In genomic region chr2:219160186-219161017, GRCh38 we compare ENCODE assay signal across 1 cellular context.
TF ChIP-seq lines count a peak whose summit lies in the region.

Gene NHEJ1 (minus strand): TSS chr2:219160815. CDS start chr2:219158362, 2,453 bp downstream.

TF ChIP-seq in HEK293, 187 proteins besides CTCF, POLR2A, EP300 and RAD21 (continued from another document and continues in another):
- TF ChIP-seq PRDM10 (tag by site-specific recombination; IDR thresholded peaks at IDR 0.05) (peak; percentile 86), SP3 (tag by site-specific recombination; IDR thresholded peaks at IDR 0.05) (peak; percentile 88), ZNF501 (tag by site-specific recombination; IDR thresholded peaks at IDR 0.05) (peak; percentile 65; the same call in 1 of the 2 replicates), KLF16 (tag by site-specific recombination; IDR thresholded peaks at IDR 0.05) (peak; percentile 65), ZFP37 (tag by site-specific recombination; IDR thresholded peaks at IDR 0.05) (peak; percentile 72; the same call in 1 of the 2 replicates), ZBTB8A (tag by site-specific recombination; IDR thresholded peaks at IDR 0.05) (peak; percentile 74), ZNF148 (tag by site-specific recombination; IDR thresholded peaks at IDR 0.05; ENCODE audit: borderline replicate concordance) (no peak), ZNF664 (tag by site-specific recombination; IDR thresholded peaks at IDR 0.05) (no peak), ZNF76 (tag by site-specific recombination; IDR thresholded peaks at IDR 0.05; ENCODE audit: borderline replicate concordance, low read depth) (peak; percentile 71; the same call in 1 of the 2 replicates), ZFP41 (tag by site-specific recombination; IDR thresholded peaks at IDR 0.05; ENCODE audit: borderline replicate concordance) (no peak), ZNF157 (tag by site-specific recombination; IDR thresholded peaks at IDR 0.05) (no peak), ZFP69B (tag by site-specific recombination; IDR thresholded peaks at IDR 0.05) (peak; percentile 96), ZFHX2 (tag by site-specific recombination; conservative IDR thresholded peaks at IDR 0.05) (peak; percentile 65), ZNF621 (tag by site-specific recombination; IDR thresholded peaks at IDR 0.05) (no peak), ZBTB26 (tag by site-specific recombination; optimal IDR thresholded peaks at IDR 0.05) (peak; percentile 83), ZEB2 (tag by site-specific recombination; IDR thresholded peaks at IDR 0.05) (0 out of 2 replicates have a peak, but pooled peaks have one; percentile 38), ZNF146 (tag by site-specific recombination; IDR thresholded peaks at IDR 0.05) (no peak), ZNF629 (tag by site-specific recombination; IDR thresholded peaks at IDR 0.05) (0 out of 2 replicates have a peak, but pooled peaks have one; percentile 11), ZBTB6 (tag by site-specific recombination; IDR thresholded peaks at IDR 0.05) (no peak), PRDM4 (tag by site-specific recombination; IDR thresholded peaks at IDR 0.05) (no peak), ZNF133 (tag by site-specific recombination; IDR thresholded peaks at IDR 0.05) (no peak), GLIS2 (tag by site-specific recombination; IDR thresholded peaks at IDR 0.05) (peak; percentile 92), ZNF2 (tag by site-specific recombination; IDR thresholded peaks at IDR 0.05) (0 out of 2 replicates have a peak, but pooled peaks have one; percentile 45), ZNF768 (tag by site-specific recombination; IDR thresholded peaks at IDR 0.05) (no peak), ZBTB20 (tag by site-specific recombination; IDR thresholded peaks at IDR 0.05) (peak; percentile 46; the same call in 1 of the 2 replicates), KLF8 (tag by site-specific recombination; IDR thresholded peaks at IDR 0.05) (peak; percentile 80), ZNF585B (tag by site-specific recombination; IDR thresholded peaks at IDR 0.05) (no peak), ZBTB48 (tag by site-specific recombination; IDR thresholded peaks at IDR 0.05) (peak; percentile 79), REST (tag by site-specific recombination; IDR thresholded peaks at IDR 0.05) (0 out of 2 replicates have a peak, but pooled peaks have one; percentile 18), ZNF132 (tag by site-specific recombination; IDR thresholded peaks at IDR 0.05; ENCODE audit: borderline replicate concordance) (no peak), ZNF645 (tag by site-specific recombination; IDR thresholded peaks at IDR 0.05) (no peak), KLF10 (tag by site-specific recombination; IDR thresholded peaks at IDR 0.05) (peak; percentile 64), FEZF1 (tag by site-specific recombination; IDR thresholded peaks at IDR 0.05) (peak; percentile 71), ZNF530 (tag by site-specific recombination; IDR thresholded peaks at IDR 0.05; ENCODE audit: low read depth) (no peak), ZBTB17 (tag by site-specific recombination; IDR thresholded peaks at IDR 0.05) (peak; percentile 42; the same call in 1 of the 2 replicates), OSR2 (tag by site-specific recombination; IDR thresholded peaks at IDR 0.05) (no peak), ZNF398 (tag by site-specific recombination; IDR thresholded peaks at IDR 0.05) (0 out of 2 replicates have a peak, but pooled peaks have one; percentile 53), ZNF423 (tag by site-specific recombination; IDR thresholded peaks at IDR 0.05) (peak; percentile 61), ZNF324 (tag by site-specific recombination; IDR thresholded peaks at IDR 0.05) (0 out of 2 replicates have a peak, but pooled peaks have one; percentile 15), TCF7L2 (IDR thresholded peaks at IDR 0.05; ENCODE audit: borderline replicate concordance, low read depth, low read length) (no peak), ZNF449 (tag by site-specific recombination; IDR thresholded peaks at IDR 0.05) (peak; percentile 88), TRIM28 (IDR thresholded peaks at IDR 0.05; ENCODE audit: borderline replicate concordance, low read length) (no peak), ZBTB7A (tag by site-specific recombination; IDR thresholded peaks at IDR 0.05; ENCODE audit: low read depth) (peak; percentile 21), ZNF335 (tag by site-specific recombination; conservative IDR thresholded peaks at IDR 0.05) (peak; percentile 95)
